14 cellular contexts compared by ENCODE assay signal in the genomic region with DNA sequence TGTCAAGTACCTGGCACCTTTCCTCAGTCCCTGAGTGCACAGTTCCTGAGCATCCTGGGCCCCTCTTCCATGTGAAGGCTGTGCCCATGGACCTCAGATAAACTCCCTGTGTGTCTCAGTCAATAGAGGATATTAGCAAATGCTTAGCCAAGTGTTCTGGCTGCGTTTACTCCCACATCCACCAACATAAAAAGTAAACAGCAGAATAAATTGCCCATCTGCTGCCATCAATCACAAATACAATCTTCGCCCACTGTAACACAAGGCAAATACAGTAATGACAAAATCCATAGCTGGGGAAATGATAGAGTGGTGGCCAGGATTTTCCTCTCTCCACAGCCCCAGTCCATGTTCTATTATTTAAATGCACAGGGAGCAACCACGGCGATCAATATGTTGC.
A peak's percentile ranks its signal among the peaks of the same experiment; 100 is the strongest.
DNase-seq lines count a peak whose midpoint lies in the region; ATAC-seq, FAIRE-seq and TF ChIP-seq lines count a peak whose summit lies in the region.
"Had no signal": no experiment of that assay in that cellular context is flagged by ENCODE, and none has a peak within 500 bp of the region (broad histone marks: within the 10 kb centered on the region; RNA-seq: fewer than 3 reads in every experiment).

No MANE protein-coding gene starts in this region.

- H3K9me3 ChIP-seq in HEK293 (ENCODE audit: control insufficient read depth, insufficient read depth, low read depth, low read length), result no peaks in the 10 kb centered on the region
- H3K9me3 ChIP-seq in small intestine (ENCODE audit: control insufficient read depth, low read depth), result no peaks in the 10 kb centered on the region
- H3K9me3 ChIP-seq: BLaER1 treated with 17β-estradiol and CSF1 and Interleukin-3, amounts not matched to agents 10 nM and 100 nM had no signal

- H3K4me1 ChIP-seq in HEK293 (ENCODE audit: control insufficient read depth, insufficient read depth, low read length) (no peaks in the 10 kb centered on the region), small intestine (ENCODE audit: control insufficient read depth in 2 of 2, insufficient read depth in 1 of 2, low read depth in 1 of 2, low read length in 1 of 2) (no peaks in the 10 kb centered on the region)

- no peaks in the 10 kb centered on the region for H3K36me3 ChIP-seq in HEK293 (ENCODE audit: control insufficient read depth in 2 of 2, insufficient read depth in 1 of 2, low read length in 2 of 2)
- no peaks in the 10 kb centered on the region for H3K36me3 ChIP-seq in small intestine (ENCODE audit: control insufficient read depth in 2 of 2, insufficient read depth in 2 of 2, low read length in 2 of 2)
- H3K36me3 ChIP-seq: BLaER1 treated with 17β-estradiol and CSF1 and Interleukin-3, amounts not matched to agents 10 nM and 100 nM had no signal

- TF ChIP-seq CTCF in HEK293 (tag by site-specific recombination; IDR thresholded peaks at IDR 0.05) (no peak), brain (conservative IDR thresholded peaks at IDR 0.05) (no peak)

- no peaks in the 10 kb centered on the region for H3K27me3 Mint-ChIP-seq in brain
- H3K27me3 Mint-ChIP-seq: CD4-positive, CD25-positive, alpha-beta regulatory T cell had no signal

- no peak for FAIRE-seq in small intestine (lab: Jason Lieb, UNC)

- peaks cover 9% of the 10 kb centered on the region for H3K4me1 Mint-ChIP-seq in brain
- H3K4me1 Mint-ChIP-seq: CD4-positive, CD25-positive, alpha-beta regulatory T cell had no signal

- no peak for ATAC-seq in GM21619 (IDR thresholded peaks at IDR 0.05; ENCODE audit: unreplicated experiment)

- POLR2A ChIA-PET in HEK293 (lab: Yijun Ruan, JAX), result no interaction called here

- H3K4me3 ChIP-seq in HEK293 (ENCODE audit: low read depth, low read length) (no peak overlapping the region), small intestine (ENCODE audit: low read depth in 1 of 2, low read length in 2 of 2) (no peak overlapping the region)
- H3K4me3 ChIP-seq: BLaER1 treated with 17β-estradiol and CSF1 and Interleukin-3, amounts not matched to agents 10 nM and 100 nM had no signal

- no peaks in the 10 kb centered on the region for H3K9me3 Mint-ChIP-seq in brain

- peak overlapping the region in 2 of 5 experiments; percentile 52 to 70 for H3K4me3 Mint-ChIP-seq in brain
- H3K4me3 Mint-ChIP-seq: CD4-positive, CD25-positive, alpha-beta regulatory T cell had no signal

- H3K36me3 Mint-ChIP-seq in brain, result no peaks in the 10 kb centered on the region
- H3K36me3 Mint-ChIP-seq: CD4-positive, CD25-positive, alpha-beta regulatory T cell had no signal

- H3K27me3 ChIP-seq in small intestine (ENCODE audit: control insufficient read depth in 2 of 2, insufficient read depth in 2 of 2, low read length in 2 of 2), result no peaks in the 10 kb centered on the region
- H3K27me3 ChIP-seq: BLaER1 treated with 17β-estradiol and CSF1 and Interleukin-3, amounts not matched to agents 10 nM and 100 nM had no signal

- H3K27ac Mint-ChIP-seq in brain, result peak overlapping the region in 3 of 5 experiments; percentile 33 to 99 (median 99)

- DNase-seq in NCI-H1092 treated with DMSO at 0.1 percent for 48 hours (lab: John Stamatoyannopoulos, UW) (peak; percentile 61), small intestine (peak; percentile 1), COLO668 (lab: John Stamatoyannopoulos, UW; ENCODE audit: unreplicated experiment) (no peak), NCI-H2029 (lab: John Stamatoyannopoulos, UW) (no peak)
- DNase-seq: AML-193; Calu3; CD4-positive, CD25-positive, alpha-beta regulatory T cell; DMS 273 treated with DMSO at 0.1 percent for 48 hours; HCEC 1CT; IMR-90 had no signal

- CTCF ChIA-PET in HEK293 (lab: Yijun Ruan, JAX), result interaction anchor here (0.7 to 1.7 kb wide), 2 partner anchors 20 to 671 kb away, joined by 3 to 7 read pairs; no protein-coding TSS in a partner anchor

- H3K27ac ChIP-seq in HEK293 (ENCODE audit: extremely low read depth, low read depth, low read length), result no peak overlapping the region
- H3K27ac ChIP-seq in small intestine (ENCODE audit: low read depth in 1 of 2, low read length in 1 of 2), result no peak overlapping the region
- H3K27ac ChIP-seq: BLaER1 treated with 17β-estradiol and CSF1 and Interleukin-3, amounts not matched to agents 10 nM and 100 nM had no signal

- 66 to 70% (median 68%) methylated on average over 4 of the region's 4 CpGs for WGBS in small intestine, 3 donors

TF ChIP-seq in HEK293, 187 proteins besides CTCF, POLR2A, EP300 and RAD21:
- TF ChIP-seq HOXD13 (CRISPR knock-in tag; IDR thresholded peaks at IDR 0.05; ENCODE audit: borderline replicate concordance) (no peak), ZNF335 (tag by site-specific recombination; conservative IDR thresholded peaks at IDR 0.05) (no peak), ZNF391 (tag by site-specific recombination; IDR thresholded peaks at IDR 0.05; ENCODE audit: borderline replicate concordance, low read depth) (no peak), ZBTB8A (tag by site-specific recombination; IDR thresholded peaks at IDR 0.05) (no peak), ZNF302 (tag by site-specific recombination; IDR thresholded peaks at IDR 0.05; ENCODE audit: low read depth) (no peak), SCRT1 (tag by site-specific recombination; IDR thresholded peaks at IDR 0.05; ENCODE audit: borderline replicate concordance) (no peak), ZNF132 (tag by site-specific recombination; IDR thresholded peaks at IDR 0.05; ENCODE audit: borderline replicate concordance) (no peak), EGR2 (tag by site-specific recombination; IDR thresholded peaks at IDR 0.05; ENCODE audit: low read depth) (peak; percentile 98), ZNF624 (tag by site-specific recombination; IDR thresholded peaks at IDR 0.05) (no peak), ZNF184 (tag by site-specific recombination; IDR thresholded peaks at IDR 0.05) (no peak), ZFHX2 (tag by site-specific recombination; conservative IDR thresholded peaks at IDR 0.05) (peak; percentile 96), ZNF571 (tag by site-specific recombination; IDR thresholded peaks at IDR 0.05) (no peak)
- TF ChIP-seq, protein P1, sequence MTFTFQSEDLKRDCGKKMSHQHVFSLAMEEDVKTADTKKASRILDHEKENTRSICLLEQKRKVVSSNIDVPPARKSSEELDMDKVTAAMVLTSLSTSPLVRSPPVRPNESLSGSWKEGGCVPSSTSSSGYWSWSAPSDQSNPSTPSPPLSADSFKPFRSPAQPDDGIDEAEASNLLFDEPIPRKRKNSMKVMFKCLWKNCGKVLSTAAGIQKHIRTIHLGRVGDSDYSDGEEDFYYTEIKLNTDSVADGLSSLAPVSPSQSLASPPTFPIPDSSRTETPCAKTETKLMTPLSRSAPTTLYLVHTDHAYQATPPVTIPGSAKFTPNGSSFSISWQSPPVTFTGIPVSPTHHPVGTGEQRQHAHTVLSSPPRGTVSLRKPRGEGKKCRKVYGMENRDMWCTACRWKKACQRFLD (tag by site-specific recombination; IDR thresholded peaks at IDR 0.05), result no peak
TF ChIP-seq in HEK293: peak in this region for 2.

Comparison
In these comparisons a context has a peak if more than half of its experiments do, and no peak if none do; other contexts are left out.
1. DNase-seq: peak in NCI-H1092 treated with DMSO at 0.1 percent for 48 hours (single experiment) and small intestine (single experiment); none in COLO668 (single experiment) and NCI-H2029 (single experiment).